Comparison of ENCODE assay signal across 1 cellular context in genomic region chr5:160929906-160930305, GRCh38.
TF ChIP-seq lines count a peak whose summit lies in the region.

No MANE protein-coding gene starts in this region.

TF ChIP-seq in HEK293, 187 proteins besides CTCF, POLR2A, EP300 and RAD21 (continued from another document):
- no peak for TF ChIP-seq ZNF610 (tag by site-specific recombination; IDR thresholded peaks at IDR 0.05; ENCODE audit: borderline replicate concordance)
